ENCODE assay signal across 14 cellular contexts in genomic region chr20:39946053-39946810, GRCh38.
"Had no signal": no experiment of that assay in that cellular context is flagged by ENCODE, and none has a peak within 500 bp of the region (broad histone marks: within the 10 kb centered on the region; RNA-seq: fewer than 3 reads in every experiment).

No MANE protein-coding gene starts in this region.

- H3K36me3 Mint-ChIP-seq: mesothelial cell of epicardium, type B pancreatic cell had no signal

- DNase-seq: activated CD4-positive, alpha-beta T cell treated with anti-CD3 and anti-CD28 coated beads, Interleukin-2, amount 50 U/mL, for 48 hours; activated naive CD4-positive, alpha-beta T cell treated with anti-CD3 and anti-CD28 coated beads, Interleukin-2, amount 50 U/mL, for 16 hours; dorsolateral prefrontal cortex; left colon; nephron progenitor cell; occipital lobe; right cardiac atrium; small intestine; stimulated activated naive CD8-positive, alpha-beta T cell treated with anti-CD3 and anti-CD28 coated beads, Interleukin-15, Interleukin-2, amounts not matched to agents 100 U/mL and 50 U/mL, for 24 hours; WERI-Rb-1 had no signal

- H3K27ac Mint-ChIP-seq: activated T-helper 2 cell treated with anti-CD3 and anti-CD28 coated beads, Interferon-gamma antibody, Interleukin-2, Interleukin-4, amounts not matched to agents 10 μg/mL and 5 μg/mL and 100 μg/mL, durations not matched to agents 14 hours and 24 hours and 36 hours; mesothelial cell of epicardium; nephron progenitor cell; type B pancreatic cell had no signal

- FAIRE-seq: islet of Langerhans, small intestine had no signal

- ATAC-seq: left colon; right cardiac atrium; stimulated activated naive CD8-positive, alpha-beta T cell treated with anti-CD3 and anti-CD28 coated beads, Interleukin-15, Interleukin-2, amounts not matched to agents 100 U/mL and 50 U/mL, for 24 hours had no signal

- H3K4me3 Mint-ChIP-seq: mesothelial cell of epicardium, nephron progenitor cell, type B pancreatic cell had no signal

- H3K9me3 Mint-ChIP-seq: activated T-helper 2 cell treated with anti-CD3 and anti-CD28 coated beads, Interferon-gamma antibody, Interleukin-2, Interleukin-4, amounts not matched to agents 10 μg/mL and 5 μg/mL and 100 μg/mL, durations not matched to agents 14 hours and 24 hours and 36 hours; mesothelial cell of epicardium; nephron progenitor cell; type B pancreatic cell had no signal

- H3K4me1 Mint-ChIP-seq: mesothelial cell of epicardium had no signal
